Comparison of ENCODE assay signal across 11 cellular contexts in the genomic region with DNA sequence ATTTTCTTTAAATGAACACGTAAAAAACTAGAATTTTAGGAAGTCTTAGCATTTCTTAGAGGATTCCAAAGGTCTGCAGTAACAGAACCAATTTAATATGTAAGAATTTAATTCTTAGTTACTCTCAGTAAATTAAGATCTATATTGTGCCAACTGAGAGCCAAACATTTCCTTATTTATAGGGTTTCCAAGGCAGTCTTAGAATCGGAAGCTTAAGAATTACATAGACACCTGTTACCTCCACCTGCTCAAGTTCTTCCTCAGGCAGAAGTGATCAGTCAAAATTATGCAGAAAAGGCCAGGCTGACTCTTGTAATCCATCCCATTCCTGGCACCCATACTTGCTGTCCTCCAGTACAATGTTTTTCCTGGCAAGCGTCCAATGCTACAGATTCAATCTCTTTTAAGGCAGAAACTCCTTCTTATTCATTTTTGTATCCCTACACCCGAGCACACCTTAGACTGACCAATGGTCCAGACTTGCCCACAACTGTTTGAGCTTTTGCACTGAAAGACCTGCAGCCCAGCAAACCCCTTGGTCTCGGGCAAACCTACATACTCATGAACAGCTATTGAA.
DNase-seq lines count a peak whose midpoint lies in the region; ATAC-seq, FAIRE-seq and TF ChIP-seq lines count a peak whose summit lies in the region.
"Had no signal": no experiment of that assay in that cellular context is flagged by ENCODE, and none has a peak within 500 bp of the region (broad histone marks: within the 10 kb centered on the region; RNA-seq: fewer than 3 reads in every experiment).

No MANE protein-coding gene starts in this region.

- no peak overlapping the region for H3K27ac ChIP-seq in A549
- H3K27ac ChIP-seq in RWPE2 (ENCODE audit: poor library complexity, severe bottlenecking) = no peak overlapping the region

- FAIRE-seq in A549 (lab: Jason Lieb, UNC) = no peak

- TF ChIP-seq EP300 in A549 (IDR thresholded peaks at IDR 0.05) = no peak

- no peak for TF ChIP-seq POLR2A in A549 (IDR thresholded peaks at IDR 0.05; ENCODE audit: low read length)

- DNase-seq in A549 (ENCODE audit: low read depth in 1 of 2, low spot score in 1 of 2) (no peak), HT-29 (ENCODE audit: low spot score) (peak; percentile 69), RWPE2 (ENCODE audit: low spot score) (no peak), fibroblast of the aortic adventitia (ENCODE audit: low read depth) (peak; percentile 89), GM13976 (ENCODE audit: low spot score) (no peak), NCI-H187 treated with DMSO at 0.1 percent for 48 hours (lab: John Stamatoyannopoulos, UW) (no peak)
- DNase-seq: stimulated activated naive CD4-positive, alpha-beta T cell had no signal

- peaks cover 11% of the 10 kb centered on the region for H3K36me3 ChIP-seq in RWPE2 (ENCODE audit: low read depth)

- peak overlapping the region; percentile 8; the same call in 1 of the 3 replicates for H3K4me2 ChIP-seq in A549

- POLR2A ChIA-PET in A549 (lab: Yijun Ruan, JAX) = no interaction called here

- H3K9me3 ChIP-seq in A549 = no peaks in the 10 kb centered on the region
- H3K9me3 ChIP-seq in RWPE2 (ENCODE audit: severe bottlenecking) = no peaks in the 10 kb centered on the region
- H3K9me3 ChIP-seq: heart left ventricle had no signal

- H3K4me1 ChIP-seq in A549 (peaks cover 28% of the 10 kb centered on the region), RWPE2 (ENCODE audit: insufficient read depth, poor library complexity, severe bottlenecking) (peaks cover 32% of the 10 kb centered on the region)

- 67% methylated on average over 5 of the region's 5 CpGs for WGBS in A549 (ENCODE audit: missing lambda C conversion rate)

- H3K4me3 ChIP-seq in A549 = no peak overlapping the region
- H3K4me3 ChIP-seq in RWPE2 (ENCODE audit: severe bottlenecking) = no peak overlapping the region
- H3K4me3 ChIP-seq in fibroblast of the aortic adventitia (ENCODE audit: low read depth, low read length) = no peak overlapping the region
- H3K4me3 ChIP-seq: heart left ventricle had no signal

- no peak for TF ChIP-seq RAD21 in A549 (conservative IDR thresholded peaks at IDR 0.05 in 1 of 2, IDR thresholded peaks at IDR 0.05 in 1 of 2)

- H3K27me3 ChIP-seq in RWPE2 (ENCODE audit: insufficient read depth, poor library complexity, severe bottlenecking) = no peaks in the 10 kb centered on the region
- H3K27me3 ChIP-seq: heart left ventricle had no signal

- TF ChIP-seq CTCF in A549 (IDR thresholded peaks at IDR 0.05) = no peak
- no peak for TF ChIP-seq CTCF in RWPE2 (IDR thresholded peaks at IDR 0.05; ENCODE audit: poor library complexity, severe bottlenecking)
- no peak for TF ChIP-seq CTCF in fibroblast of the aortic adventitia (IDR thresholded peaks at IDR 0.05; ENCODE audit: insufficient read depth, low read length)
- no peak for TF ChIP-seq CTCF in GM13976 (IDR thresholded peaks at IDR 0.05; ENCODE audit: borderline replicate concordance, control extremely low read depth, extremely low read depth, insufficient read depth, missing control alignments)

- in situ Hi-C loops in GM13976 (cut with MboI; ENCODE audit: low sequenced_read_pairs, unreplicated experiment) = no loop called here

- CTCF ChIA-PET in A549 (lab: Yijun Ruan, JAX) = interaction anchor here (0.8 to 1.6 kb wide), 2 partner anchors 21 to 26 kb away, joined by 3 read pairs; no protein-coding TSS in a partner anchor

- no peak for ATAC-seq in A549
- peak; percentile 41 for ATAC-seq in RWPE2 (ENCODE audit: low read depth)
- no peak for ATAC-seq in HG02763 (IDR thresholded peaks at IDR 0.05; ENCODE audit: unreplicated experiment)
- ATAC-seq in HG03354 (IDR thresholded peaks at IDR 0.05; ENCODE audit: poor library complexity, severe bottlenecking, unreplicated experiment) = no peak
- ATAC-seq: activated T-helper 17 cell treated with anti-CD3 and anti-CD28 coated beads, Interleukin-2, amount 50 U/mL, for 72 hours had no signal

TF ChIP-seq in A549, 52 proteins besides CTCF, POLR2A, EP300 and RAD21:
- TF ChIP-seq MAZ (IDR thresholded peaks at IDR 0.05; ENCODE audit: borderline replicate concordance, low read depth, low read length) (no peak), HOXB5 (CRISPR knock-in tag; IDR thresholded peaks at IDR 0.05) (no peak), TP53 (CRISPR knock-in tag; IDR thresholded peaks at IDR 0.05) (no peak), BCL3 (IDR thresholded peaks at IDR 0.05) (no peak), HEYL (CRISPR knock-in tag; IDR thresholded peaks at IDR 0.05) (no peak), ZNF302 (CRISPR knock-in tag; IDR thresholded peaks at IDR 0.05) (no peak), POLR2AphosphoS2 (conservative IDR thresholded peaks at IDR 0.05; ENCODE audit: low read length) (no peak), HES2 (IDR thresholded peaks at IDR 0.05) (no peak), FOSB (CRISPR knock-in tag; IDR thresholded peaks at IDR 0.05) (no peak), ZSCAN20 (CRISPR knock-in tag; IDR thresholded peaks at IDR 0.05) (no peak), HOXA7 (CRISPR knock-in tag; IDR thresholded peaks at IDR 0.05) (no peak), CHD4 (IDR thresholded peaks at IDR 0.05; ENCODE audit: borderline replicate concordance) (no peak), MYC (IDR thresholded peaks at IDR 0.05; ENCODE audit: borderline replicate concordance, low read length) (no peak)

Comparison
In these comparisons a context has a peak if more than half of its experiments do, and no peak if none do; other contexts are left out.
1. DNase-seq: peak in HT-29 (single experiment) and fibroblast of the aortic adventitia (single experiment); none in A549 (0 of 2), RWPE2 (single experiment), GM13976 (single experiment) and NCI-H187 treated with DMSO at 0.1 percent for 48 hours (single experiment).